1 cellular context compared by ENCODE assay signal in the genomic region with DNA sequence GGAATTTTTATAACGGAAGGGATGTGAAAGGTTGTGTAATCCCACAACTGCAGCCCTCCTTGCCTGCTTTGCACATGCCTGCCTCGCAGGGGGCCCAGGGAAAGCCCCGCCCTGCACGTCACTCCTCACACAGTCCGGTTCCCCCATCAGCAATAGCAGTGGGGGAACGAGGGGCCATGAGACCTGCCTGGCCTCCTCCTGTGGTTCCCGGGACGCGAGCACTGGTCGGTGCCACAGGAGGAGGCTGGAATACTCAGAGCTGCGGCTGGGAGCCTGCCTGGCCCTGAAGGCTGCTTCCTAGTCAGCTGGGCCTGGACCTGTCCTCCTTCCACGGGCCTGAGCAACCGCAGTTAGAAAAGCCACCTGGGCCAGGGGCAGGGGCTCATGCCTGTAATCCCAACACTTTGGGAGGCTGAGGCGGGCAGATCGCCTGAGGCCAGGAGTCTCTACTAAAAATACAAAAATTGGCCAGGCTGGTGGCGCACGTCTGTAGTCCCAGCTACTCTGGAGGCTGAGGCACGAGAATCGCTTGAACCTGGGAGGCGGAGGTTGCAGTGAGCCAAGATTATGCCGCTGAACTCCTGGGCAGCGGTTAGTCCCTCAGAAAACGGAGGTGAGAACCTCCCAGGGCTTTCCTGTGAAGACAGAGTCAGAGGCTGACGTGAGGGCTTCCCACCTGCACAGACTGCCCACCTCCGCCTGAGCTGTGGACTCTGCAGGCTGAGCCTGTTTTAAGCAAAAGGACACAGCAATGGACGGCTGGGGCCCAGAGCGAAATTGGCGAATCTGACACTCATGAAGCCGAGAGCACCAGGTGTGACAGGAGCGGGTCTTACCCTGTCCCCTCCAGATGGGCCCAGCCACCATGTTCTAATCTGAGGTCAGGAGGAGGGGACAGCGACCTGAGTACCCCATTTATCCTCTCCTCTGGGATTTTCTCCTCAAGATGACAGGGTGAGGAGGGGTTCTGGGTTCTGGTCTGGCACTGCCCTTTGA.
TF ChIP-seq lines count a peak whose summit lies in the region.

No MANE protein-coding gene starts in this region.

TF ChIP-seq in WTC11, 78 proteins besides CTCF, POLR2A, EP300 and RAD21 (continued from another document):
- TF ChIP-seq, protein P1, sequence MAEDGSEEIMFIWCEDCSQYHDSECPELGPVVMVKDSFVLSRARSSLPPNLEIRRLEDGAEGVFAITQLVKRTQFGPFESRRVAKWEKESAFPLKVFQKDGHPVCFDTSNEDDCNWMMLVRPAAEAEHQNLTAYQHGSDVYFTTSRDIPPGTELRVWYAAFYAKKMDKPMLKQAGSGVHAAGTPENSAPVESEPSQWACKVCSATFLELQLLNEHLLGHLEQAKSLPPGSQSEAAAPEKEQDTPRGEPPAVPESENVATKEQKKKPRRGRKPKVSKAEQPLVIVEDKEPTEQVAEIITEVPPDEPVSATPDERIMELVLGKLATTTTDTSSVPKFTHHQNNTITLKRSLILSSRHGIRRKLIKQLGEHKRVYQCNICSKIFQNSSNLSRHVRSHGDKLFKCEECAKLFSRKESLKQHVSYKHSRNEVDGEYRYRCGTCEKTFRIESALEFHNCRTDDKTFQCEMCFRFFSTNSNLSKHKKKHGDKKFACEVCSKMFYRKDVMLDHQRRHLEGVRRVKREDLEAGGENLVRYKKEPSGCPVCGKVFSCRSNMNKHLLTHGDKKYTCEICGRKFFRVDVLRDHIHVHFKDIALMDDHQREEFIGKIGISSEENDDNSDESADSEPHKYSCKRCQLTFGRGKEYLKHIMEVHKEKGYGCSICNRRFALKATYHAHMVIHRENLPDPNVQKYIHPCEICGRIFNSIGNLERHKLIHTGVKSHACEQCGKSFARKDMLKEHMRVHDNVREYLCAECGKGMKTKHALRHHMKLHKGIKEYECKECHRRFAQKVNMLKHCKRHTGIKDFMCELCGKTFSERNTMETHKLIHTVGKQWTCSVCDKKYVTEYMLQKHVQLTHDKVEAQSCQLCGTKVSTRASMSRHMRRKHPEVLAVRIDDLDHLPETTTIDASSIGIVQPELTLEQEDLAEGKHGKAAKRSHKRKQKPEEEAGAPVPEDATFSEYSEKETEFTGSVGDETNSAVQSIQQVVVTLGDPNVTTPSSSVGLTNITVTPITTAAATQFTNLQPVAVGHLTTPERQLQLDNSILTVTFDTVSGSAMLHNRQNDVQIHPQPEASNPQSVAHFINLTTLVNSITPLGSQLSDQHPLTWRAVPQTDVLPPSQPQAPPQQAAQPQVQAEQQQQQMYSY (CRISPR knock-in tag; IDR thresholded peaks at IDR 0.05), result no peak
- TF ChIP-seq CBFB (CRISPR knock-in tag; IDR thresholded peaks at IDR 0.05; ENCODE audit: low read depth), result no peak
- TF ChIP-seq, protein P2, sequence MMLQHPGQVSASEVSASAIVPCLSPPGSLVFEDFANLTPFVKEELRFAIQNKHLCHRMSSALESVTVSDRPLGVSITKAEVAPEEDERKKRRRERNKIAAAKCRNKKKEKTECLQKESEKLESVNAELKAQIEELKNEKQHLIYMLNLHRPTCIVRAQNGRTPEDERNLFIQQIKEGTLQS (CRISPR knock-in tag; conservative IDR thresholded peaks at IDR 0.05), result no peak
